In the genomic region with DNA sequence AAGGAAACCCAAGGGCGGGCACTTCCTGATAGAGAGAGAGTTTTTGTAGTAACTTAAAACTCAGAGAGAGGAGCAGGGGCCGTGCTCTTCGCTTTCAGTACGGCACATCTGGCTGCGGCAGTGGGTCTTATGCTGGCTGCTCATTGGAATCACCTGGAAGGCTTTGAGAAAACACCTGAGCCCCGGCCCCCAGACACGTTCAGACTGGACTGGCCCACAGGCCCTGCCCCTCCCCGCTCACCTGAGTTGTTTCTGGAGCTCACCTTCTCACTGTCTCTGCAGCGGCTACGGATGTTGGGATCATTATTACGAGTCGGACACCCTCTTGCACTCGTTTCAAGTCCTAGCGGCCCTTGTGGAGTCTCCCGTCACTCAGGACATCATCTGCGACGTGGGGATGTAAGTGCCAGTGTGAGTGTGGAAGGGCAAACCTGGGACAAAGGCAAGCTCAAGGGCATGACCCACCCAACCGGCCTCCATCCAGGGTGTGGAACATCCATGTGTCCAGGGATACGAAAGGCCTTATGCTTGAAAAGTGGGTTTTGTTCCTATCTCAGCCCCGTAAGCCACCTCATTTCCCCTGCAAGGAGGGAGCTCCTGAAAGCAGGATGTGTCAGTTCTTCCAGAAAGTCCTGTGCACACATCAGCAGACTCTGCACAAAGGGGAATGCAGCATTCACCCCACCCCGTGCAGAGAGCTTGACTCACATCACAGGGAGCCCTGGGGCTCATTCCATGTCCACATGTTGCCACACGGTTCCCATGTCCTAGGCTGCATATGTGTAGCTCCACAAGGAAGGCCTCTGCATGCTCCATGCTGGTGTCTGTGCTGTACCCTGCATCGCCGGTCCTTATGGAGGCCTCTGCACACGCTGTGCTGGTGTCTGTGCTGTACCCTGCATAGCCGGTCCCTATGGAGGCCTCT, we compare ENCODE assay signal across 1 cellular context.
TF ChIP-seq lines count a peak whose summit lies in the region.

No MANE protein-coding gene starts in this region.

TF ChIP-seq in HepG2, 621 proteins besides CTCF, POLR2A, EP300 and RAD21:
- TF ChIP-seq RFX5 (IDR thresholded peaks at IDR 0.05; ENCODE audit: low read depth, low read length) (no peak), NFATC3 (CRISPR knock-in tag; IDR thresholded peaks at IDR 0.05) (no peak), PAX8 (CRISPR knock-in tag; IDR thresholded peaks at IDR 0.05; ENCODE audit: borderline replicate concordance) (no peak), ZNF567 (CRISPR knock-in tag; IDR thresholded peaks at IDR 0.05; ENCODE audit: borderline replicate concordance) (no peak), ZNF562 (CRISPR knock-in tag; IDR thresholded peaks at IDR 0.05; ENCODE audit: borderline replicate concordance) (no peak), CBFB (CRISPR knock-in tag; IDR thresholded peaks at IDR 0.05) (no peak)
- TF ChIP-seq, protein P1, sequence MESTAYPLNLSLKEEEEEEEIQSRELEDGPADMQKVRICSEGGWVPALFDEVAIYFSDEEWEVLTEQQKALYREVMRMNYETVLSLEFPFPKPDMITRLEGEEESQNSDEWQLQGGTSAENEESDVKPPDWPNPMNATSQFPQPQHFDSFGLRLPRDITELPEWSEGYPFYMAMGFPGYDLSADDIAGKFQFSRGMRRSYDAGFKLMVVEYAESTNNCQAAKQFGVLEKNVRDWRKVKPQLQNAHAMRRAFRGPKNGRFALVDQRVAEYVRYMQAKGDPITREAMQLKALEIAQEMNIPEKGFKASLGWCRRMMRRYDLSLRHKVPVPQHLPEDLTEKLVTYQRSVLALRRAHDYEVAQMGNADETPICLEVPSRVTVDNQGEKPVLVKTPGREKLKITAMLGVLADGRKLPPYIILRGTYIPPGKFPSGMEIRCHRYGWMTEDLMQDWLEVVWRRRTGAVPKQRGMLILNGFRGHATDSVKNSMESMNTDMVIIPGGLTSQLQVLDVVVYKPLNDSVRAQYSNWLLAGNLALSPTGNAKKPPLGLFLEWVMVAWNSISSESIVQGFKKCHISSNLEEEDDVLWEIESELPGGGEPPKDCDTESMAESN (CRISPR knock-in tag; conservative IDR thresholded peaks at IDR 0.05): no peak
- TF ChIP-seq, protein P2, sequence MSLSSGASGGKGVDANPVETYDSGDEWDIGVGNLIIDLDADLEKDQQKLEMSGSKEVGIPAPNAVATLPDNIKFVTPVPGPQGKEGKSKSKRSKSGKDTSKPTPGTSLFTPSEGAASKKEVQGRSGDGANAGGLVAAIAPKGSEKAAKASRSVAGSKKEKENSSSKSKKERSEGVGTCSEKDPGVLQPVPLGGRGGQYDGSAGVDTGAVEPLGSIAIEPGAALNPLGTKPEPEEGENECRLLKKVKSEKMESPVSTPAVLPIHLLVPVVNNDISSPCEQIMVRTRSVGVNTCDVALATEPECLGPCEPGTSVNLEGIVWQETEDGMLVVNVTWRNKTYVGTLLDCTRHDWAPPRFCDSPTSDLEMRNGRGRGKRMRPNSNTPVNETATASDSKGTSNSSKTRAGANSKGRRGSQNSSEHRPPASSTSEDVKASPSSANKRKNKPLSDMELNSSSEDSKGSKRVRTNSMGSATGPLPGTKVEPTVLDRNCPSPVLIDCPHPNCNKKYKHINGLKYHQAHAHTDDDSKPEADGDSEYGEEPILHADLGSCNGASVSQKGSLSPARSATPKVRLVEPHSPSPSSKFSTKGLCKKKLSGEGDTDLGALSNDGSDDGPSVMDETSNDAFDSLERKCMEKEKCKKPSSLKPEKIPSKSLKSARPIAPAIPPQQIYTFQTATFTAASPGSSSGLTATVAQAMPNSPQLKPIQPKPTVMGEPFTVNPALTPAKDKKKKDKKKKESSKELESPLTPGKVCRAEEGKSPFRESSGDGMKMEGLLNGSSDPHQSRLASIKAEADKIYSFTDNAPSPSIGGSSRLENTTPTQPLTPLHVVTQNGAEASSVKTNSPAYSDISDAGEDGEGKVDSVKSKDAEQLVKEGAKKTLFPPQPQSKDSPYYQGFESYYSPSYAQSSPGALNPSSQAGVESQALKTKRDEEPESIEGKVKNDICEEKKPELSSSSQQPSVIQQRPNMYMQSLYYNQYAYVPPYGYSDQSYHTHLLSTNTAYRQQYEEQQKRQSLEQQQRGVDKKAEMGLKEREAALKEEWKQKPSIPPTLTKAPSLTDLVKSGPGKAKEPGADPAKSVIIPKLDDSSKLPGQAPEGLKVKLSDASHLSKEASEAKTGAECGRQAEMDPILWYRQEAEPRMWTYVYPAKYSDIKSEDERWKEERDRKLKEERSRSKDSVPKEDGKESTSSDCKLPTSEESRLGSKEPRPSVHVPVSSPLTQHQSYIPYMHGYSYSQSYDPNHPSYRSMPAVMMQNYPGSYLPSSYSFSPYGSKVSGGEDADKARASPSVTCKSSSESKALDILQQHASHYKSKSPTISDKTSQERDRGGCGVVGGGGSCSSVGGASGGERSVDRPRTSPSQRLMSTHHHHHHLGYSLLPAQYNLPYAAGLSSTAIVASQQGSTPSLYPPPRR (CRISPR knock-in tag; IDR thresholded peaks at IDR 0.05; ENCODE audit: borderline replicate concordance): no peak
